Comparison of ENCODE assay signal across 22 cellular contexts in the genomic region with DNA sequence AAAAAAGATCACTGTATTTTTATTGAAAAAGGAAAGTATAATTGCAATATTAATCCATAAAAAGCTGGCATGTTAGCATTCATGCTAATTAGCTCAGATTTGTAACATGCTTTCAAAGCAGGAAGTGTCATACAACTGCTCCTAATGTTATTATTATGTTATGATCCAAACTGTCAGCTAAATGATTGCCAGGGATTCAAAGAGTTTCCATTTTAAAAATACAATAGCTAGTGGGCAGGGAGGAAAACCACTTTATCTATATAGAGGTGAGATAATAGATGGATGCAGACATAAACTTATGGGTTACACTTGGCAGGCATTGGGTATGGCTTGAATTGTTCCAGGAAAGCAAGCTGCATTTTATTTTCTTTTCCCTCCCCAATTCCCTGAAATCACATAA.
"Had no signal": no experiment of that assay in that cellular context is flagged by ENCODE, and none has a peak within 500 bp of the region (broad histone marks: within the 10 kb centered on the region; RNA-seq: fewer than 3 reads in every experiment).

No MANE protein-coding gene starts in this region.

- H3K4me3 Mint-ChIP-seq: activated CD8-positive, alpha-beta memory T cell treated with anti-CD3 and anti-CD28 coated beads, Interleukin-2, amount 10 ng/mL, durations not matched to agents 7 days and 5 days; activated naive CD4-positive, alpha-beta T cell treated with anti-CD3 and anti-CD28 coated beads for 36 hours; activated naive CD8-positive, alpha-beta T cell; activated T-cell treated with anti-CD3 and anti-CD28 coated beads, Interleukin-2, amount 50 U/mL, for 24 hours; T-helper 1 cell treated with Interleukin-12 subunit alpha and Interleukin-12 subunit beta and Interleukin-4 antibody, amounts not matched to agents 30 μg/mL and 1 μg/mL, for 36 hours had no signal

- FAIRE-seq: astrocyte had no signal

- ATAC-seq: activated CD4-positive, CD25-positive, alpha-beta regulatory T cell treated with anti-CD3 and anti-CD28 coated beads, Interleukin-2, amount 50 U/mL, for 24 hours; activated CD8-positive, alpha-beta memory T cell treated with anti-CD3 and anti-CD28 coated beads, Interleukin-2, amount 10 ng/mL, durations not matched to agents 7 days and 5 days had no signal

- H3K9me3 Mint-ChIP-seq: activated naive CD4-positive, alpha-beta T cell treated with anti-CD3 and anti-CD28 coated beads for 36 hours; activated T-cell treated with anti-CD3 and anti-CD28 coated beads, Interleukin-2, amount 50 U/mL, for 24 hours; T-helper 1 cell treated with Interleukin-12 subunit alpha and Interleukin-12 subunit beta and Interleukin-4 antibody, amounts not matched to agents 30 μg/mL and 1 μg/mL, for 36 hours had no signal

- H3K36me3 Mint-ChIP-seq: activated CD8-positive, alpha-beta memory T cell treated with anti-CD3 and anti-CD28 coated beads, Interleukin-2, amount 10 ng/mL, durations not matched to agents 7 days and 5 days; activated naive CD8-positive, alpha-beta T cell had no signal

- H3K27me3 Mint-ChIP-seq: activated naive CD8-positive, alpha-beta T cell; activated T-cell treated with anti-CD3 and anti-CD28 coated beads, Interleukin-2, amount 50 U/mL, for 24 hours had no signal

- DNase-seq: activated CD4-positive, alpha-beta T cell treated with anti-CD3 and anti-CD28 coated beads for 4 hours; activated CD4-positive, alpha-beta T cell treated with anti-CD3 and anti-CD28 coated beads, Interleukin-2, amount 50 U/mL, for 48 hours; activated CD8-positive, alpha-beta memory T cell treated with anti-CD3 and anti-CD28 coated beads, Interleukin-2, amount 10 ng/mL, durations not matched to agents 7 days and 5 days; activated gamma-delta T cell; activated naive CD4-positive, alpha-beta T cell treated with anti-CD3 and anti-CD28 coated beads for 36 hours; activated T-cell treated with anti-CD3 and anti-CD28 coated beads, Interleukin-2, amount 50 U/mL, for 24 hours; amygdala; brain microvascular endothelial cell; MM.1S; NCI-H146; NCI-H2029 treated with DMSO at 0.1 percent for 48 hours; NCI-H2171; NCI-H2227 treated with DMSO at 0.1 percent for 48 hours; NCI-H510A; NCI-H526 treated with DMSO at 0.1 percent for 48 hours; NCI-H82; PC-9; SHP77 treated with DMSO at 0.1 percent for 48 hours had no signal

- H3K27ac Mint-ChIP-seq: activated CD8-positive, alpha-beta memory T cell treated with anti-CD3 and anti-CD28 coated beads, Interleukin-2, amount 10 ng/mL, durations not matched to agents 7 days and 5 days; activated naive CD4-positive, alpha-beta T cell treated with anti-CD3 and anti-CD28 coated beads for 36 hours; activated naive CD8-positive, alpha-beta T cell; activated T-cell treated with anti-CD3 and anti-CD28 coated beads, Interleukin-2, amount 50 U/mL, for 24 hours; T-helper 1 cell treated with Interleukin-12 subunit alpha and Interleukin-12 subunit beta and Interleukin-4 antibody, amounts not matched to agents 30 μg/mL and 1 μg/mL, for 36 hours had no signal
